ENCODE assay signal across 8 cellular contexts in the genomic region with DNA sequence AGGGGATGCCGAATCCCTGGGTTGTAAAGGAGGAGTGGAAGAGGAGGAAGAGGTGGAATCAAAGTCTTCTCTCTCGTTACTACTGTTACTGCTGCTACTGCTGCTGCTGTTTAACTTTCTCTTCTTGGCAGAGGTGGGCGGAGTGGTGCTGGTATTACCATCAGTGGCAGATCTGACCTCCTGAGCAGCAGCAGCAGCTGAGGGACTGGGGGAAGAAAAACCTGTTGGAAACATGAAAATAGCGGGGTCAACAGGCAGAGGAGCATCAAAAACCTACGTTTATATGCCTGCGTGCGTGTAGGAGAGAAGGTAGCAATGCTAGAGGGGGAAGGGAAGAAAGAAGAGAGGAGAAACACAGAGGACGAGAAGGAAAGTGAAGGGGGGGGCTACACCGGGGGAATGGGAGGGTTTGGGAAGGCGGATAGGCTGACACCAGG. TPM values are rescaled to one million over a fixed set of nuclear protein-coding genes. Genes with fewer than 3 reads are reported as not detected.
DNase-seq lines count a peak whose midpoint lies in the region; ATAC-seq lines count a peak whose summit lies in the region.

No MANE protein-coding gene starts in this region.

- peak overlapping the region; percentile 52 for H3K4me2 ChIP-seq in mesendoderm (ENCODE audit: low read length)

- H3K79me1 ChIP-seq in mesendoderm (ENCODE audit: low read length) = no peaks in the 10 kb centered on the region

- H2BK15ac ChIP-seq in mesendoderm (replicated peaks; ENCODE audit: low read depth) = no peak overlapping the region

- H3K27me3 ChIP-seq in mesendoderm (ENCODE audit: insufficient read depth, low read length, poor library complexity) = no peaks in the 10 kb centered on the region

- H3K4me3 ChIP-seq in mesendoderm (ENCODE audit: low read length) = peak overlapping the region; percentile 54

- peak overlapping the region; percentile 87 for H3K56ac ChIP-seq in mesendoderm (ENCODE audit: low read length)

- ATAC-seq in GM19438 (IDR thresholded peaks at IDR 0.05; ENCODE audit: low read depth, unreplicated experiment) = peak; percentile 30

- H2BK120ac ChIP-seq in mesendoderm (ENCODE audit: low read depth, low read length) = no peak overlapping the region

- H3K27ac ChIP-seq in mesendoderm (ENCODE audit: low read depth, low read length) = peak overlapping the region; percentile 91

- peaks cover 2% of the 10 kb centered on the region for H3K79me2 ChIP-seq in mesendoderm (ENCODE audit: control insufficient read depth, insufficient read depth, low read length)

- H4K8ac ChIP-seq in mesendoderm (ENCODE audit: low read depth, low read length) = no peak overlapping the region

- H2BK5ac ChIP-seq in mesendoderm (ENCODE audit: low read length) = no peak overlapping the region

- no peaks in the 10 kb centered on the region for H3K4me1 ChIP-seq in mesendoderm (ENCODE audit: control insufficient read depth, low read depth, low read length)

- no peaks in the 10 kb centered on the region for H3K36me3 ChIP-seq in mesendoderm (ENCODE audit: control insufficient read depth, insufficient read depth, low read length)

- H3K23ac ChIP-seq in mesendoderm (ENCODE audit: low read length) = no peak overlapping the region

- H3K4ac ChIP-seq in mesendoderm (ENCODE audit: low read depth, low read length) = no peak overlapping the region

- H2AK5ac ChIP-seq in mesendoderm (ENCODE audit: low read length) = no peak overlapping the region

- peak; percentile 56 for DNase-seq in Ammon's horn (ENCODE audit: low spot score)
- peak; percentile 34 for DNase-seq in HS-5 (ENCODE audit: low read depth)
- DNase-seq in activated CD4-positive, alpha-beta T cell treated with anti-CD3 and anti-CD28 coated beads for 24 hours (ENCODE audit: low read depth in 2 of 2) = peak; percentile 7 to 11
- peak; percentile 51 for DNase-seq in dermis blood vessel endothelial cell
- DNase-seq in mesendoderm = no peak
- peak; percentile 16 for DNase-seq in stimulated activated CD8-positive, alpha-beta memory T cell treated with anti-CD3 and anti-CD28 coated beads, Interleukin-7, amount 100 ng/mL, for 24 hours (ENCODE audit: low read depth)
- DNase-seq in ureter (ENCODE audit: low spot score) = no peak

- H3K9ac ChIP-seq in mesendoderm (ENCODE audit: low read length) = peak overlapping the region; percentile 82

- no CpG with 5 or more reads among the region's 10 CpGs for WGBS in mesendoderm (ENCODE audit: extremely low coverage, insufficient coverage, low lambda C conversion rate)

- H3K18ac ChIP-seq in mesendoderm (ENCODE audit: low read length) = peak overlapping the region; percentile 61

- H4K5ac ChIP-seq in mesendoderm (ENCODE audit: low read length) = no peak overlapping the region

RNA-seq across cellular contexts. Expression of a gene that starts 0.3 kb away (rescaled TPM):
- total RNA-seq in dermis blood vessel endothelial cell (39.3 and 92.6 TPM in 2 replicates), ureter (40.1 TPM)
- polyA plus RNA-seq in mesendoderm (2013, experiment 1 of 2) = 23.1 TPM
- polyA plus RNA-seq in mesendoderm (2013, experiment 2 of 2) = 22.8 TPM

RNA-seq across cellular contexts. Expression of a gene that starts 43.5 kb away (rescaled TPM):
- total RNA-seq in dermis blood vessel endothelial cell (34.7 and 36.9 TPM in 2 replicates), ureter (55.2 TPM)
- polyA plus RNA-seq in mesendoderm (2013, experiment 1 of 2) = 48.5 TPM
- polyA plus RNA-seq in mesendoderm (2013, experiment 2 of 2) = 45.9 TPM

Comparison
In these comparisons a context has a peak if more than half of its experiments do, and no peak if none do; other contexts are left out.
1. DNase-seq: peak in Ammon's horn (single experiment), HS-5 (single experiment), activated CD4-positive, alpha-beta T cell treated with anti-CD3 and anti-CD28 coated beads for 24 hours (2 of 2), dermis blood vessel endothelial cell (single experiment) and stimulated activated CD8-positive, alpha-beta memory T cell treated with anti-CD3 and anti-CD28 coated beads, Interleukin-7, amount 100 ng/mL, for 24 hours (single experiment); none in mesendoderm (single experiment) and ureter (single experiment).